8 cellular contexts compared by ENCODE assay signal in the genomic region with DNA sequence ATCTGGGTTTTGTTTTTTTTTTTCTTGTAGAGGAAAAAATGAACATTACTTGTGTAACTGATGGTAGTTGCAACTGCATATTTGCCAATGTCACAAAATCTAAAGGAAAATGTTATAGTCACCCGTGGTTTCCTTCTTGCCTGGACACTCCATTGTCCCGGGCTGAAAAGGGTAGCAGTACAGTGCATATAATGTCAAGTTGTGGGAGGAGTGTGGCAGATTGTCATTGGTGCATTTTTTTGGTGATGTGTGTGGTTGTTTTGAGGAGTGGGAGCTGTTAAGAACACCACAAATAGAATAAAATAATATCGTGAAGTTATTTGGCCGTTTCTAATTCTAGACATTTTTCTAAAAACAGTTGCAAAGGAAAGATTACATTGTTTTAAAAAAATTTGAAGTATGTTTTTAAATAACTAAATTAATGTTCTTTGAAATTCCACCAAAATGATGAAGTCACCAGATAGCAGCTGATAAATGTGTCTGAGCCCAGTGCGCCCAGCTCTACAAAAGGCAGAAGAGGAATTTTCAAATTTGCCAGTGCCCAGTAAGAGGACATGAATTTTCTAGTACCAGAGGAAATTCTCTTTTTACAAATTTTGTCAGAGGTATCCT. TPM values are rescaled to one million over a fixed set of nuclear protein-coding genes. Genes with fewer than 3 reads are reported as not detected.
DNase-seq lines count a peak whose midpoint lies in the region; ATAC-seq, FAIRE-seq and TF ChIP-seq lines count a peak whose summit lies in the region.

No MANE protein-coding gene starts in this region.

- peak; percentile 38 for FAIRE-seq in GM12891 (lab: Jason Lieb, UNC)

- TSS peak; percentile 47 for BruUV-seq in PC-3 (replicated peaks; lab: Mats Ljungman, UMichigan)

- CTCF ChIA-PET in PC-3 (lab: Charles Lee), result no interaction called here

- no peaks in the 10 kb centered on the region for H3F3A ChIP-seq in PC-3 (ENCODE audit: low read length, unreplicated experiment)

- H3K36me3 ChIP-seq in PC-3 (ENCODE audit: low read depth, low read length), result no peaks in the 10 kb centered on the region

- no peaks in the 10 kb centered on the region for H3K9me3 ChIP-seq in PC-3 (ENCODE audit: low read length)

- H3K9me3 Mint-ChIP-seq in naive B cell, result no peaks in the 10 kb centered on the region

- H3K79me2 ChIP-seq in PC-3 (ENCODE audit: low read length), result peaks cover 58% of the 10 kb centered on the region

- intact Hi-C loops in PC-3 (cut with micrococcal nuclease), result no loop called here
- intact Hi-C loops in sciatic nerve (cut with DNase I), result no loop called here

- peak overlapping the region; percentile 74; the same call in 1 of the 2 replicates for H2AFZ ChIP-seq in PC-3 (ENCODE audit: low read length)

- peak overlapping the region; percentile 56 for H3K9ac ChIP-seq in PC-3 (ENCODE audit: low read length)

- peak overlapping the region; percentile 91 to 95 (median 94) for H3K4me3 Mint-ChIP-seq in naive B cell

- no peak overlapping the region for H3K27ac ChIP-seq in PC-3 (ENCODE audit: low read length)

- H3K27ac Mint-ChIP-seq in naive B cell, result peak overlapping the region in 4 of 6 donors; percentile 33 to 73 (median 66)

- POLR2A ChIA-PET in PC-3 (lab: Charles Lee; ENCODE audit: unreplicated experiment), result no interaction called here

- no peaks in the 10 kb centered on the region for H4K20me1 ChIP-seq in PC-3 (ENCODE audit: low read length)

- no peaks in the 10 kb centered on the region for H3K27me3 ChIP-seq in PC-3 (ENCODE audit: low read length)

- H3K4me2 ChIP-seq in PC-3 (ENCODE audit: low read length), result peak overlapping the region; percentile 90

- DNase-seq in GM12891 (ENCODE audit: insufficient read length, low spot score) (no peak), PC-3 (peak; percentile 4), dermis microvascular lymphatic vessel endothelial cell (ENCODE audit: low read depth in 2 of 2) (peak; percentile 3 to 83), naive B cell (no peak), ecto neural progenitor cell (ENCODE audit: low spot score) (no peak), sciatic nerve (ENCODE audit: low spot score) (no peak), NCI-H2196 treated with DMSO at 0.1 percent for 48 hours (lab: John Stamatoyannopoulos, UW; ENCODE audit: unreplicated experiment) (no peak)

- peaks cover 16% of the 10 kb centered on the region for H3K4me1 ChIP-seq in PC-3 (ENCODE audit: insufficient read depth, low read length)

- no peaks in the 10 kb centered on the region for H3K9me2 ChIP-seq in PC-3 (replicated peaks; ENCODE audit: low read length)

- TF ChIP-seq POLR2A in GM12891 (IDR thresholded peaks at IDR 0.05; ENCODE audit: low read depth, low read length), result no peak

- no peak for TF ChIP-seq CTCF in PC-3 (conservative IDR thresholded peaks at IDR 0.05; ENCODE audit: low read depth, low read length)

- H3K36me3 Mint-ChIP-seq in naive B cell, result no peaks in the 10 kb centered on the region

- no peaks in the 10 kb centered on the region for H3K27me3 Mint-ChIP-seq in naive B cell

- ATAC-seq in PC-3 (no peak; the same call in 1 of the 2 replicates), naive B cell (ENCODE audit: low read depth in 2 of 2) (no peak), GM19397 (IDR thresholded peaks at IDR 0.05; ENCODE audit: unreplicated experiment) (no peak), sciatic nerve (no peak)

- H3K4me3 ChIP-seq in PC-3 (ENCODE audit: low read length), result peak overlapping the region; percentile 92

- H3K4me1 Mint-ChIP-seq in naive B cell, result peaks cover 26 to 40% (median 30%) of the 10 kb centered on the region in 3 donors

TF ChIP-seq in GM12891, 5 proteins besides CTCF, POLR2A, EP300 and RAD21:
- TF ChIP-seq PAX5 (IDR thresholded peaks at IDR 0.05; ENCODE audit: insufficient read depth, low read length, severe bottlenecking) (no peak), POU2F2 (IDR thresholded peaks at IDR 0.05; ENCODE audit: low read depth, low read length) (no peak), TAF1 (IDR thresholded peaks at IDR 0.05; ENCODE audit: low read depth, low read length) (no peak), SPI1 (IDR thresholded peaks at IDR 0.05; ENCODE audit: low read depth, low read length) (no peak), POLR2AphosphoS5 (IDR thresholded peaks at IDR 0.05; ENCODE audit: low read depth, low read length) (no peak)

RNA-seq across cellular contexts. Expression of a gene that starts 1.3 kb away (rescaled TPM):
- polyA plus RNA-seq in GM12891 (2012; ENCODE audit: low read depth, missing spikeins), result 3.4 TPM
- total RNA-seq in PC-3 (2014; rRNA removed), result 12.9 and 14.9 TPM in 2 replicates
- 20.6 and 23.0 TPM in 2 replicates for total RNA-seq in dermis microvascular lymphatic vessel endothelial cell
- 1 to 10 TPM; 1.1 to 5.2 (median 2.2) TPM for polyA plus RNA-seq in naive B cell (ENCODE audit: low read depth in 6 of 6)
- total RNA-seq in sciatic nerve, result 61.3 TPM

RNA-seq across cellular contexts. Expression of a gene that starts 33.2 kb away (rescaled TPM):
- polyA plus RNA-seq in GM12891 (2012; ENCODE audit: low read depth, missing spikeins), result not detected
- total RNA-seq in PC-3 (2014; rRNA removed) (not detected in 2 replicates), dermis microvascular lymphatic vessel endothelial cell (not detected in 2 replicates), sciatic nerve (254 TPM)
- not detected for polyA plus RNA-seq in naive B cell (ENCODE audit: low read depth in 6 of 6)

Comparison
In these comparisons a context has a peak if more than half of its experiments do, and no peak if none do; other contexts are left out.
1. DNase-seq: peak in PC-3 (single experiment) and dermis microvascular lymphatic vessel endothelial cell (2 of 2); none in GM12891 (single experiment), naive B cell (single experiment), ecto neural progenitor cell (single experiment), sciatic nerve (single experiment) and NCI-H2196 treated with DMSO at 0.1 percent for 48 hours (single experiment).
2. RNA of a gene that starts 33.2 kb away (total RNA-seq): 254 TPM in sciatic nerve (single experiment); not detected in PC-3 and not detected in dermis microvascular lymphatic vessel endothelial cell; every median in the first group is over 100 times any median in the second.